Comparison of ENCODE assay signal across 8 cellular contexts in the genomic region with DNA sequence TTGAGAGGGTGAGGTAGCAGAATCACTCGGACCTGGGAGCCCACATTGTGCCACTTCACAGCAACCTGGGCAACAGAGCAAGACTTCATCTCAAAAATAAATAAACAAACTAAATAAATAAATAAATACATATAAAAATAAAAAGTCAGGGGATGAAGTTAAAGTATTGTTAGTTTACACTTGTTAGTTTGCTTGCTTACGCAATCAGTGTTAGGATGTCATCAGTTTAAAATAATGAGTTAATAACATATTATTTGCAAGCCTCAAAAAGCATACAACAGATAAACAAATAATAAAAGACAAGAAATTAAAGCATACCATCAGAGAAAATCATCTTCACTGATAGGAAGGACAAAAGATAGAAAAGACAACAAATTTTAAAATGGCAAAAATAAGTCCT.
"Had no signal": no experiment of that assay in that cellular context is flagged by ENCODE, and none has a peak within 500 bp of the region (broad histone marks: within the 10 kb centered on the region; RNA-seq: fewer than 3 reads in every experiment).

No MANE protein-coding gene starts in this region.

- H3K4me3 ChIP-seq: GM12878 had no signal

- DNase-seq: GDM1, GF-D8 had no signal

- ATAC-seq: GM12878 had no signal

- FAIRE-seq: G401.6, GM12878, GM12891, GM12892, GM18507, GM19239 had no signal
